Comparison of ENCODE assay signal across 1 cellular context in genomic region chr1:204417231-204417997, GRCh38.
TF ChIP-seq lines count a peak whose summit lies in the region.

No MANE protein-coding gene starts in this region.

TF ChIP-seq in GM23338, 12 proteins besides CTCF, POLR2A, EP300 and RAD21 (continued from another document):
- TF ChIP-seq ZNF462 (CRISPR knock-in tag; IDR thresholded peaks at IDR 0.05), result no peak
- TF ChIP-seq ZNF331 (CRISPR knock-in tag; IDR thresholded peaks at IDR 0.05; ENCODE audit: low read depth), result no peak
- no peak for TF ChIP-seq CREB1 (CRISPR knock-in tag; IDR thresholded peaks at IDR 0.05; ENCODE audit: low read depth)
- TF ChIP-seq NANOG (IDR thresholded peaks at IDR 0.05; ENCODE audit: borderline replicate concordance), result no peak
- no peak for TF ChIP-seq EZH2phosphoT487 (IDR thresholded peaks at IDR 0.05; ENCODE audit: unreplicated experiment)
- no peak for TF ChIP-seq ETS1 (IDR thresholded peaks at IDR 0.05)
- TF ChIP-seq EZH2 (IDR thresholded peaks at IDR 0.05; ENCODE audit: low read depth, unreplicated experiment), result no peak
